Comparison of ENCODE assay signal across 10 cellular contexts in the genomic region with DNA sequence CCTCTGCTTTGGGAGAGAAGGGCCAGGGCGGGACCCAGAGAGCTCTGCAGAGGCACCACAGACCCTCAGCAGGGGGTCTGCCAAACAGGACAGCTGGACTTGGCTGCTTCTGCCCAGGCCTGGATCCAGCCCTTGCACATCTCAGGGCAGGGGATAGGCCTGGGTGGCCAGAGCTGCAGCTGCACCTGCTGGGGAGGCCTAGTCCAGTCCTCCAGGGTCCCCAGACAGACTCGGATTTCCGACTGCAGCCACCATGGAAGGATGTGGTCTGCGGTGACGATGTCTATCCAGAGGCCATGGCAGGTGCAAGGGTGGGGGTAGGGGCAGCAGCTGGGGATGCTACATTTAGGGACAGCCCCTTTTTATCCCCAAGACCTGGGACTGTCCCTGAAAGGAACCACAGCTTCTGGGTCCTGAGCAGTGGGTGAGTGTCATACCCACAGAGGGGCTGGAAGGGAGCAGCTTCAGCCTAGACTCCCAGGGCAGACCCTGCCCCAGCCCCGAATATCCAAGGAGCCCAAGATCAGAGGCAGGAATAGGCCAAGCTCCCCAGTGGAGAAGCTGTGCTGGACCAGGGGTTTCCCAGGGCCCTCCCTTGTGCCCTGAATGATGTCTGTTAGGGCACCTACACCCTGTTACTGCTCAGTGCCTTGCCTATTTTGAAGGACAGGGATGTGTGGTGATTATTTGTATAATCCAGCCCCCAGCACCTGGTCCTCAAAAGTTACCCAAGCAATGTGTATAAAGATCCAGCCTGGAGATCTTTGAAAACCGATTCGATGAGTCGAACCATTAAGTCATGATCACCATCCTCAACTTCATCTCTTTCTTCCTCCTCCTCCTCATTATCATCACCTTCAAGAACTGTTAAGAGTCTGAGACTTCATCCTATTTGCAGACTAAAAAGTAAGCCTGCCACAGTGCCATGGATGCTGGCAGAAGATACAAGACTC. TPM values are rescaled to one million over a fixed set of nuclear protein-coding genes. Genes with fewer than 3 reads are reported as not detected.
DNase-seq lines count a peak whose midpoint lies in the region; ATAC-seq and TF ChIP-seq lines count a peak whose summit lies in the region.
"Had no signal": no experiment of that assay in that cellular context is flagged by ENCODE, and none has a peak within 500 bp of the region (broad histone marks: within the 10 kb centered on the region; RNA-seq: fewer than 3 reads in every experiment).

No MANE protein-coding gene starts in this region.

- H3F3A ChIP-seq in OCI-LY1 (ENCODE audit: insufficient read depth, low read length) (no peaks in the 10 kb centered on the region), PC-9 (ENCODE audit: insufficient read depth, low read depth) (no peaks in the 10 kb centered on the region)

- H2AFZ ChIP-seq in OCI-LY1 (ENCODE audit: low read length) (no peak overlapping the region), PC-9 (no peak overlapping the region)

- H3K4me3 ChIP-seq in OCI-LY1 (ENCODE audit: low read depth, low read length, poor library complexity, severe bottlenecking) (peak overlapping the region; percentile 100), PC-9 (no peak overlapping the region)

- H4K20me1 ChIP-seq in OCI-LY1 (ENCODE audit: insufficient read depth, low read length) (no peaks in the 10 kb centered on the region), PC-9 (ENCODE audit: insufficient read depth) (no peaks in the 10 kb centered on the region)

- no peaks in the 10 kb centered on the region for H3K36me3 Mint-ChIP-seq in natural killer cell treated with Interleukin-12 subunit alpha and Interleukin-12 subunit beta and Interleukin-15 and Interleukin-18, amount 100 ng/mL, for 72 hours

- ATAC-seq in HG02588 (IDR thresholded peaks at IDR 0.05; ENCODE audit: unreplicated experiment): peak; percentile 60
- peak; percentile 88 for ATAC-seq in natural killer cell treated with Interleukin-12 subunit alpha and Interleukin-12 subunit beta and Interleukin-15 and Interleukin-18, amount 100 ng/mL, for 72 hours
- no peak for ATAC-seq in GM21381 (IDR thresholded peaks at IDR 0.05; ENCODE audit: unreplicated experiment)

- CTCF ChIA-PET in PC-9 (lab: Charles Lee): no interaction called here

- no TSS peak for BruUV-seq in PC-9 (replicated peaks; lab: Mats Ljungman, UMichigan)

- DNase-seq in natural killer cell treated with Interleukin-12 subunit alpha and Interleukin-12 subunit beta and Interleukin-15 and Interleukin-18, amount 100 ng/mL, for 72 hours (ENCODE audit: low spot score): peak; percentile 85
- no peak for DNase-seq in NCI-H1092 (lab: John Stamatoyannopoulos, UW)
- no peak for DNase-seq in dedifferentiated amniotic fluid mesenchymal stem cell (ENCODE audit: extremely low spot score)
- no peak for DNase-seq in PC-9
- DNase-seq: NCI-H187 treated with DMSO at 0.1 percent for 48 hours had no signal

- TF ChIP-seq CTCF in OCI-LY1 (IDR thresholded peaks at IDR 0.05; ENCODE audit: low read length) (no peak), PC-9 (conservative IDR thresholded peaks at IDR 0.05) (no peak)

- intact Hi-C loops in PC-9 (cut with micrococcal nuclease; ENCODE audit: unreplicated experiment): no loop called here

- POLR2A ChIA-PET in PC-9 (lab: Charles Lee; ENCODE audit: unreplicated experiment): no interaction called here

- H3K4me2 ChIP-seq in OCI-LY1 (ENCODE audit: low read length) (peak overlapping the region; percentile 100), PC-9 (no peak overlapping the region)

- H3K9me2 ChIP-seq in OCI-LY1 (ENCODE audit: low read depth, low read length) (no peaks in the 10 kb centered on the region), PC-9 (ENCODE audit: insufficient read depth) (no peaks in the 10 kb centered on the region)

- H3K9me3 ChIP-seq in OCI-LY1 (ENCODE audit: low read length) (no peaks in the 10 kb centered on the region), PC-9 (ENCODE audit: insufficient read depth, low read depth) (no peaks in the 10 kb centered on the region)

- peak overlapping the region; percentile 100 for H3K27ac ChIP-seq in OCI-LY1 (ENCODE audit: low read depth, low read length, poor library complexity, severe bottlenecking)
- no peak overlapping the region for H3K27ac ChIP-seq in PC-9

- H3K27me3 Mint-ChIP-seq in natural killer cell treated with Interleukin-12 subunit alpha and Interleukin-12 subunit beta and Interleukin-15 and Interleukin-18, amount 100 ng/mL, for 72 hours: peaks cover 7 to 10% of the 10 kb centered on the region in 2 donors

- H3K27me3 ChIP-seq in OCI-LY1 (ENCODE audit: insufficient read depth, low read length) (no peaks in the 10 kb centered on the region), PC-9 (ENCODE audit: insufficient read depth, low read depth) (peaks cover 62% of the 10 kb centered on the region)

- H3K79me2 ChIP-seq in OCI-LY1 (ENCODE audit: insufficient read depth, low read length) (peaks cover 42% of the 10 kb centered on the region), PC-9 (ENCODE audit: low read depth) (no peaks in the 10 kb centered on the region)

- in situ Hi-C loops in GM18951 (cut with MboI; ENCODE audit: low sequenced_read_pairs, unreplicated experiment): no loop called here

- no peak overlapping the region for H3K4me3 Mint-ChIP-seq in natural killer cell treated with Interleukin-12 subunit alpha and Interleukin-12 subunit beta and Interleukin-15 and Interleukin-18, amount 100 ng/mL, for 72 hours

- peaks cover 13 to 19% of the 10 kb centered on the region in 2 donors for H3K4me1 Mint-ChIP-seq in natural killer cell treated with Interleukin-12 subunit alpha and Interleukin-12 subunit beta and Interleukin-15 and Interleukin-18, amount 100 ng/mL, for 72 hours (ENCODE audit: low read depth in 2 of 2)

- TF ChIP-seq POLR2A in GM18951 (IDR thresholded peaks at IDR 0.05; ENCODE audit: extremely low read depth, insufficient read depth, insufficient read length): peak; percentile 10

- H3K27ac Mint-ChIP-seq in natural killer cell treated with Interleukin-12 subunit alpha and Interleukin-12 subunit beta and Interleukin-15 and Interleukin-18, amount 100 ng/mL, for 72 hours: no peak overlapping the region

- H3K36me3 ChIP-seq in OCI-LY1 (ENCODE audit: insufficient read depth, low read length) (peaks cover 25% of the 10 kb centered on the region), PC-9 (ENCODE audit: low read depth) (no peaks in the 10 kb centered on the region)

- H3K9me3 Mint-ChIP-seq in natural killer cell treated with Interleukin-12 subunit alpha and Interleukin-12 subunit beta and Interleukin-15 and Interleukin-18, amount 100 ng/mL, for 72 hours: no peaks in the 10 kb centered on the region

- peak overlapping the region; percentile 100 for H3K9ac ChIP-seq in OCI-LY1 (ENCODE audit: low read length)

- H3K4me1 ChIP-seq in OCI-LY1 (ENCODE audit: insufficient read depth, low read length, severe bottlenecking) (peaks cover 71% of the 10 kb centered on the region), PC-9 (replicated peaks; ENCODE audit: insufficient read depth) (no peaks in the 10 kb centered on the region)

RNA-seq across cellular contexts. Expression of a gene that starts 2.5 kb away (rescaled TPM):
- total RNA-seq in natural killer cell treated with Interleukin-12 subunit alpha and Interleukin-12 subunit beta and Interleukin-15 and Interleukin-18, amount 100 ng/mL, for 72 hours: 1 to 10 TPM in 1 of 2 donors, not detected in 1; 5.4 TPM
- not detected in 2 replicates for total RNA-seq in PC-9 (2021)
- total RNA-seq: pulmonary artery endothelial cell had no signal
